Comparison of ENCODE assay signal across 2 cellular contexts in genomic region chr4:143517764-143518163, GRCh38.
TF ChIP-seq lines count a peak whose summit lies in the region.

No MANE protein-coding gene starts in this region.

TF ChIP-seq in IMR-90, 13 proteins besides CTCF, POLR2A, EP300 and RAD21:
- TF ChIP-seq CHD1 (IDR thresholded peaks at IDR 0.05; ENCODE audit: low read depth, low read length) (no peak), RFX5 (IDR thresholded peaks at IDR 0.05; ENCODE audit: low read depth, low read length) (no peak), MXI1 (IDR thresholded peaks at IDR 0.05; ENCODE audit: borderline replicate concordance, low read depth, low read length) (no peak)
TF ChIP-seq in IMR-90: peak in this region for 0.

TF ChIP-seq in K562, 482 proteins besides CTCF, POLR2A, EP300 and RAD21:
- TF ChIP-seq KAT7 (CRISPR knock-in tag; IDR thresholded peaks at IDR 0.05; ENCODE audit: borderline replicate concordance) (no peak), PHF20 (IDR thresholded peaks at IDR 0.05; ENCODE audit: partially characterized antibody) (no peak), ZNF134 (CRISPR knock-in tag; conservative IDR thresholded peaks at IDR 0.05) (no peak), ZBTB40 (IDR thresholded peaks at IDR 0.05) (no peak), ZBTB40 (CRISPR knock-in tag; IDR thresholded peaks at IDR 0.05) (no peak), FOXA1 (IDR thresholded peaks at IDR 0.05; ENCODE audit: borderline replicate concordance) (no peak), ZBTB43 (CRISPR knock-in tag; IDR thresholded peaks at IDR 0.05) (no peak), HNRNPLL (IDR thresholded peaks at IDR 0.05; ENCODE audit: low read depth, low read length, poor library complexity, severe bottlenecking) (no peak), CBFB (CRISPR knock-in tag; IDR thresholded peaks at IDR 0.05) (no peak), PCBP1 (IDR thresholded peaks at IDR 0.05; ENCODE audit: low read depth, low read length, poor library complexity, severe bottlenecking) (no peak), ZNF644 (tag; IDR thresholded peaks at IDR 0.05; ENCODE audit: low read depth) (no peak)
